Comparison of ENCODE assay signal across 24 cellular contexts in the genomic region with DNA sequence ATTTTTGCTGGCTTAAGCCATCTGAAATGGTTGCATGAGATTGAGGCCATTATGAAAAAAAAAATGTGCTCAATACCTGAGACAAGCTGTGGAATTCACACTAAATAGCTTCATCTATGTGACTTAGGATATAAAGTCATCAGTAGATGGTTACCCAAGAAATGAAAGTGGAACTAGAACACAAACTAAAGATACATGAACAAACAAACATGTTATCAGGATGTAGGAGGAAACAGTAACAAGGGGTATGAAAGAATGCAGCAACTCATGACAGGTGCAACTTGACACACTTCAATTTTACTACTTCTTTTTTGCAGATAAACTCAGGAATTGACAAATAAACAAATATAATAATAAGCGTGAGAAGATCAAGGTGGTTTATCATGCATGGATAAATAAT.
DNase-seq lines count a peak whose midpoint lies in the region; ATAC-seq and TF ChIP-seq lines count a peak whose summit lies in the region.
"Had no signal": no experiment of that assay in that cellular context is flagged by ENCODE, and none has a peak within 500 bp of the region (broad histone marks: within the 10 kb centered on the region; RNA-seq: fewer than 3 reads in every experiment).

No MANE protein-coding gene starts in this region.

- peaks cover 69% of the 10 kb centered on the region for H3K27me3 Mint-ChIP-seq in Calu3 (ENCODE audit: unreplicated experiment)

- BruUV-seq in Calu3 (replicated peaks; lab: Mats Ljungman, UMichigan) = no TSS peak

- no peak for TF ChIP-seq CTCF in GM12865 (IDR thresholded peaks at IDR 0.05; ENCODE audit: insufficient read depth, low read depth, low read length, missing control alignments)
- TF ChIP-seq CTCF in Calu3 (IDR thresholded peaks at IDR 0.05; ENCODE audit: unreplicated experiment) = no peak

- no peaks in the 10 kb centered on the region for H3K4me1 Mint-ChIP-seq in Calu3 (ENCODE audit: low read depth, unreplicated experiment)
- H3K4me1 Mint-ChIP-seq: B cell, IgD-negative memory B cell had no signal

- peak; percentile 70 for ATAC-seq in GM19025 (IDR thresholded peaks at IDR 0.05; ENCODE audit: low read depth, unreplicated experiment)
- ATAC-seq in GM21390 (IDR thresholded peaks at IDR 0.05; ENCODE audit: unreplicated experiment) = peak; percentile 55
- ATAC-seq in HG03432 (IDR thresholded peaks at IDR 0.05; ENCODE audit: unreplicated experiment) = peak; percentile 60
- ATAC-seq in GM19023 (IDR thresholded peaks at IDR 0.05; ENCODE audit: unreplicated experiment) = no peak
- ATAC-seq in GM21381 (IDR thresholded peaks at IDR 0.05; ENCODE audit: unreplicated experiment) = no peak
- ATAC-seq: CD8-positive, alpha-beta T cell had no signal

- no peak overlapping the region for H3K4me3 Mint-ChIP-seq in Calu3 (ENCODE audit: low read depth, unreplicated experiment)
- H3K4me3 Mint-ChIP-seq: B cell; CD8-positive, alpha-beta T cell; IgD-negative memory B cell; T-helper 2 cell treated with Interferon-gamma antibody and Interleukin-4, amounts not matched to agents 5 μg/mL and 100 μg/mL, for 36 hours had no signal

- no peak overlapping the region for H3K4me3 ChIP-seq in GM12865 (ENCODE audit: low read depth, low read length)
- H3K4me3 ChIP-seq: SJSA1 had no signal

- intact Hi-C loops in Calu3 (cut with micrococcal nuclease; ENCODE audit: unreplicated experiment) = no loop called here

- no peak overlapping the region for H3K27ac Mint-ChIP-seq in Calu3 (ENCODE audit: unreplicated experiment)
- H3K27ac Mint-ChIP-seq: B cell; CD8-positive, alpha-beta T cell; IgD-negative memory B cell; T-helper 2 cell treated with Interferon-gamma antibody and Interleukin-4, amounts not matched to agents 5 μg/mL and 100 μg/mL, for 36 hours had no signal

- no peaks in the 10 kb centered on the region for H3K36me3 Mint-ChIP-seq in Calu3 (ENCODE audit: insufficient read depth, unreplicated experiment)
- H3K36me3 Mint-ChIP-seq: CD8-positive, alpha-beta T cell; IgD-negative memory B cell had no signal

- H3K9me3 Mint-ChIP-seq in Calu3 (ENCODE audit: low read depth, unreplicated experiment) = peaks cover 2% of the 10 kb centered on the region
- H3K9me3 Mint-ChIP-seq: T-helper 2 cell treated with Interferon-gamma antibody and Interleukin-4, amounts not matched to agents 5 μg/mL and 100 μg/mL, for 36 hours had no signal

- peak; percentile 13 for DNase-seq in GM12865 (ENCODE audit: low read depth)
- DNase-seq in NCI-H1436 treated with DMSO at 0.1 percent for 48 hours (lab: John Stamatoyannopoulos, UW) = no peak
- DNase-seq in Calu3 = no peak
- DNase-seq: Caco-2; CD8-positive, alpha-beta T cell; DMS 273 treated with DMSO at 0.1 percent for 48 hours; HCEC 1CT; NCI-H1092 treated with DMSO at 0.1 percent for 48 hours; NCI-H1436; NCI-H187 treated with DMSO at 0.1 percent for 48 hours; NCI-H524; NCI-H748 treated with DMSO at 0.1 percent for 48 hours; Right ventricle myocardium superior; RPMI8226; T-helper 1 cell had no signal

- CTCF ChIA-PET in Calu3 (lab: Charles Lee) = no interaction called here

Comparison
In these comparisons a context has a peak if more than half of its experiments do, and no peak if none do; other contexts are left out.
1. ATAC-seq: peak in GM19025 (single experiment), GM21390 (single experiment) and HG03432 (single experiment); none in GM19023 (single experiment) and GM21381 (single experiment).